Comparison of ENCODE assay signal across 15 cellular contexts in the genomic region with DNA sequence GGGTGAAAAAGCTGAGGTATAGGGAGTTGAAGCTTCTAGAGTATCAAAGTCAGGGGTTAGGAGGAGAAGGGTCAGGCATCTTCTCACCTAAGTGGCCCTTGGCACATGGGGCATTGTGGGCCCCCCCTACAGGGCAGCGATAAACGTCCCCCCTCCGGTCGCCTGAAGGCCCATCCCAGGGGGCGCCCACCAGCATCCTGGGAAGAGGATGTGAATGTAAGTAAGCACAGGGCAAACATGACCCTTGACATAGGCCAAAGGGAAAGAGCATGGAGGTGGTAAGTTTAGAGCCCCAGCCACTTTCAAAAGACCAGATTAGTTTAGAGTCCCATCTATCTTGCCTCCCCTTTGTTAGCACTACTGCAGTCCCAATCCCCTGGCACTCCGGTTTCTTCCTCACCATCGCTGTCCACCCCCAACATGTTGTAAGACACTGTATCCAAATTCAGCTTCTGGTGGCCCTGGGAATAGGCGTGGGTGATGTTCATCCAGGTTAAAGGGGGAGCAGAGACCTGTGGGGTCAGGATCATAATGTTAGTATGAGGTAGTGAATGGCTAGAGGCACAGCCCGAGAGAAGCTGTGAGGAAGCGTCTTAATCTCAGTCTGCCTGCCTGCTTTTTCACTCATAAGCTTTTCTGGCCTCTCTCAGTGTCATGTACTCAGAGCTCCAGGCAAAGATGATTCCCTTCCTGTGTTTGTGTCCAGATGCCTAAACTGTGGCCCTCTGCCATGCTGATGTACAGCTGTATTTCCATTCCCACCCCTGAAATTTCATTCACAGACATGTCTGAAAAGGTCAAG. TPM values are rescaled to one million over a fixed set of nuclear protein-coding genes. Genes with fewer than 3 reads are reported as not detected.
DNase-seq lines count a peak whose midpoint lies in the region; ATAC-seq and TF ChIP-seq lines count a peak whose summit lies in the region.
"Had no signal": no experiment of that assay in that cellular context is flagged by ENCODE, and none has a peak within 500 bp of the region (broad histone marks: within the 10 kb centered on the region; RNA-seq: fewer than 3 reads in every experiment).

No MANE protein-coding gene starts in this region.

- intact Hi-C loops in lower lobe of right lung (cut with DNase I) = no loop called here

- H3K27ac ChIP-seq in DOHH2 (ENCODE audit: low read depth, low read length) (no peak overlapping the region), lower lobe of right lung (peak overlapping the region; percentile 49)
- H3K27ac ChIP-seq: adrenal gland, HL-60, uterus had no signal

- H3K4me1 ChIP-seq in DOHH2 (ENCODE audit: control insufficient read depth, low read length) (no peaks in the 10 kb centered on the region), adipocyte (ENCODE audit: control insufficient read depth, insufficient read depth, low read length) (peaks cover 26% of the 10 kb centered on the region), lower lobe of right lung (peaks cover 14% of the 10 kb centered on the region)
- H3K4me1 ChIP-seq: uterus had no signal

- H3K36me3 ChIP-seq in DOHH2 (ENCODE audit: control insufficient read depth, low read length) = peaks cover 22% of the 10 kb centered on the region
- H3K36me3 ChIP-seq in adipocyte (ENCODE audit: control insufficient read depth, insufficient read depth, low read length, severe bottlenecking) = peaks cover 16% of the 10 kb centered on the region
- peaks cover 18% of the 10 kb centered on the region for H3K36me3 ChIP-seq in lower lobe of right lung
- H3K36me3 ChIP-seq: uterus had no signal

- ATAC-seq in lower lobe of right lung (no peak), GM21367 (IDR thresholded peaks at IDR 0.05; ENCODE audit: unreplicated experiment) (no peak)
- ATAC-seq: HCT116; stimulated activated memory B cell treated with anti-CD40 and anti-IgM and Interleukin-4, amounts not matched to agents 10 μg/mL and 1 μg/mL and 100 μg/mL, for 72 hours had no signal

- H3K9me3 ChIP-seq in DOHH2 (ENCODE audit: control insufficient read depth, insufficient read depth, low read length) (no peaks in the 10 kb centered on the region), adipocyte (ENCODE audit: control insufficient read depth, low read length) (no peaks in the 10 kb centered on the region), lower lobe of right lung (no peaks in the 10 kb centered on the region)
- H3K9me3 ChIP-seq: adrenal gland, uterus had no signal

- DNase-seq in adipocyte (ENCODE audit: low read depth) (peak; percentile 2), lower lobe of right lung (no peak), LoVo (ENCODE audit: low spot score) (no peak), cerebellar nuclear complex (lab: John Stamatoyannopoulos, UW) (no peak)
- DNase-seq: activated CD4-positive, alpha-beta T cell treated with anti-CD3 and anti-CD28 coated beads for 48 hours; activated T-cell treated with anti-CD3 and anti-CD28 coated beads, Interleukin-2, amount 50 U/mL, for 1 hour; NCI-H187 treated with DMSO at 0.1 percent for 48 hours; stimulated activated CD4-positive, alpha-beta T cell treated with anti-CD3 and anti-CD28 coated beads, Interleukin-4, amount 100 ng/mL, for 24 hours; uterus had no signal

- no peaks in the 10 kb centered on the region for H3K9me2 ChIP-seq in DOHH2 (replicated peaks; ENCODE audit: control insufficient read depth, low read length)

- peaks cover 10% of the 10 kb centered on the region for H3F3A ChIP-seq in DOHH2 (ENCODE audit: control insufficient read depth, insufficient read depth)

- TF ChIP-seq CTCF in DOHH2 (IDR thresholded peaks at IDR 0.05; ENCODE audit: low read depth, low read length, poor library complexity, severe bottlenecking) = peak; percentile 11
- no peak for TF ChIP-seq CTCF in lower lobe of right lung (IDR thresholded peaks at IDR 0.05)

- peak overlapping the region; percentile 37 for H3K9ac ChIP-seq in adipocyte (ENCODE audit: low read length)

- no peaks in the 10 kb centered on the region for H3K79me2 ChIP-seq in DOHH2 (ENCODE audit: control insufficient read depth, low read length)

- H3K4me2 ChIP-seq in DOHH2 (ENCODE audit: low read length) = no peak overlapping the region

- H3K27me3 ChIP-seq in DOHH2 (ENCODE audit: control insufficient read depth, low read length) = no peaks in the 10 kb centered on the region
- no peaks in the 10 kb centered on the region for H3K27me3 ChIP-seq in adipocyte (replicated peaks; ENCODE audit: control insufficient read depth, insufficient read depth, low read length)
- no peaks in the 10 kb centered on the region for H3K27me3 ChIP-seq in lower lobe of right lung (ENCODE audit: low read depth)
- H3K27me3 ChIP-seq: adrenal gland, uterus had no signal

- H3K4me3 ChIP-seq in DOHH2 (ENCODE audit: low read length) = no peak overlapping the region
- H3K4me3 ChIP-seq in adipocyte (ENCODE audit: low read length) = no peak overlapping the region
- no peak overlapping the region for H3K4me3 ChIP-seq in lower lobe of right lung
- H3K4me3 ChIP-seq: adrenal gland, uterus had no signal

- no peaks in the 10 kb centered on the region for H4K20me1 ChIP-seq in DOHH2 (ENCODE audit: control insufficient read depth, insufficient read depth, low read depth, low read length)

RNA-seq across cellular contexts. Expression of a gene that starts 2.7 kb away (rescaled TPM):
- total RNA-seq in lower lobe of right lung = 7.7 TPM

RNA-seq across cellular contexts. Expression of a gene that starts 11.4 kb away (rescaled TPM):
- total RNA-seq in lower lobe of right lung = 28.6 TPM

RNA-seq across cellular contexts. Expression of a gene that starts 20.1 kb away (rescaled TPM):
- 109 TPM for total RNA-seq in lower lobe of right lung

RNA-seq across cellular contexts. Expression of a gene that starts 21.5 kb away (rescaled TPM):
- 1.5 TPM for total RNA-seq in lower lobe of right lung

RNA-seq across cellular contexts. Expression of a gene that starts 48.3 kb away (rescaled TPM):
- 27.7 TPM for total RNA-seq in lower lobe of right lung
